Comparison of ENCODE assay signal across 15 cellular contexts in genomic region chr1:181206979-181207790, GRCh38.
DNase-seq lines count a peak whose midpoint lies in the region; TF ChIP-seq lines count a peak whose summit lies in the region.
"Had no signal": no experiment of that assay in that cellular context is flagged by ENCODE, and none has a peak within 500 bp of the region (broad histone marks: within the 10 kb centered on the region; RNA-seq: fewer than 3 reads in every experiment).

No MANE protein-coding gene starts in this region.

- no peaks in the 10 kb centered on the region for H3K27me3 ChIP-seq in BLaER1
- no peaks in the 10 kb centered on the region; the same call in 1 of the 2 replicates for H3K27me3 ChIP-seq in H7 (ENCODE audit: control insufficient read depth, insufficient read depth, low read length)
- H3K27me3 ChIP-seq in MG63 = peaks cover 5% of the 10 kb centered on the region
- H3K27me3 ChIP-seq in esophagus squamous epithelium = peaks cover 0 to 19% (median 0%) of the 10 kb centered on the region in 4 donors

- H3K27ac ChIP-seq in BLaER1 (no peak overlapping the region), esophagus squamous epithelium (no peak overlapping the region)
- H3K27ac ChIP-seq: A549, HL-60, KMS-11 had no signal

- H3K4me1 ChIP-seq in BLaER1 (peaks cover 33% of the 10 kb centered on the region), esophagus squamous epithelium (peaks cover 0 to 7% (median 0%) of the 10 kb centered on the region in 3 donors)
- H3K4me1 ChIP-seq: A549 had no signal

- WGBS in esophagus squamous epithelium, 2 donors = 72 to 81% methylated on average over 8 to 9 of the region's 19 CpGs

- H3K4me3 ChIP-seq in BLaER1 (no peak overlapping the region), H7 (ENCODE audit: insufficient read depth, low read depth, low read length) (no peak overlapping the region), MG63 (no peak overlapping the region), esophagus squamous epithelium (no peak overlapping the region)
- H3K4me3 ChIP-seq: A549 had no signal

- H3K36me3 ChIP-seq in BLaER1 = no peaks in the 10 kb centered on the region
- H3K36me3 ChIP-seq in H7 (replicated peaks; ENCODE audit: control insufficient read depth, insufficient read depth, low read length) = no peaks in the 10 kb centered on the region
- H3K36me3 ChIP-seq in MG63 = no peaks in the 10 kb centered on the region
- H3K36me3 ChIP-seq in esophagus squamous epithelium = no peaks in the 10 kb centered on the region

- no peak for TF ChIP-seq POLR2A in esophagus squamous epithelium (IDR thresholded peaks at IDR 0.05)

- no peak overlapping the region for H3K9ac ChIP-seq in BLaER1
- H3K9ac ChIP-seq: KMS-11 had no signal

- no peaks in the 10 kb centered on the region for H4K20me1 ChIP-seq in BLaER1

- intact Hi-C loops in esophagus squamous epithelium (cut with DNase I) = no loop called here

- TF ChIP-seq CTCF in esophagus squamous epithelium (IDR thresholded peaks at IDR 0.05) = no peak

- peak; percentile 40 for DNase-seq in H7
- DNase-seq in epidermal melanocyte (ENCODE audit: insufficient read length, low spot score) = peak; percentile 1
- DNase-seq in left kidney (ENCODE audit: low read depth, low spot score) = peak; percentile 31
- DNase-seq in MG63 = no peak
- no peak for DNase-seq in esophagus squamous epithelium (lab: John Stamatoyannopoulos, UW)
- no peak for DNase-seq in amniotic stem cell (lab: John Stamatoyannopoulos, UW)
- DNase-seq: Calu3; CD8-positive, alpha-beta T cell; HFFc6; NCI-H1417 treated with DMSO at 0.1 percent for 48 hours; NCI-H2029 treated with DMSO at 0.1 percent for 48 hours had no signal

- no peaks in the 10 kb centered on the region for H3K9me3 ChIP-seq in BLaER1
- H3K9me3 ChIP-seq in MG63 = no peaks in the 10 kb centered on the region
- H3K9me3 ChIP-seq in esophagus squamous epithelium = no peaks in the 10 kb centered on the region
- H3K9me3 ChIP-seq: A549 had no signal

- peak overlapping the region; percentile 55 for H3K4me2 ChIP-seq in BLaER1
- H3K4me2 ChIP-seq: A549, KMS-11 had no signal

Comparison
In these comparisons a context has a peak if more than half of its experiments do, and no peak if none do; other contexts are left out.
1. DNase-seq: peak in H7 (single experiment), epidermal melanocyte (single experiment) and left kidney (single experiment); none in MG63 (single experiment), esophagus squamous epithelium (single experiment) and amniotic stem cell (single experiment).